1 cellular context compared by ENCODE assay signal in genomic region chr12:6957741-6958608, GRCh38.
A peak's percentile ranks its signal among the peaks of the same experiment; 100 is the strongest.
TF ChIP-seq lines count a peak whose summit lies in the region.

No MANE protein-coding gene starts in this region.

TF ChIP-seq in GM12878, 131 proteins besides CTCF, POLR2A, EP300 and RAD21 (continued from another document):
- no peak for TF ChIP-seq ELK1 (IDR thresholded peaks at IDR 0.05; ENCODE audit: low read depth, low read length)
- TF ChIP-seq FOS (IDR thresholded peaks at IDR 0.05; ENCODE audit: borderline replicate concordance, extremely low read depth, insufficient read length), result no peak
- no peak for TF ChIP-seq NBN (IDR thresholded peaks at IDR 0.05)
- no peak for TF ChIP-seq SMARCA5 (IDR thresholded peaks at IDR 0.05)
- TF ChIP-seq NFYA (IDR thresholded peaks at IDR 0.05; ENCODE audit: borderline replicate concordance, low read depth, low read length), result no peak
- TF ChIP-seq, protein P1, sequence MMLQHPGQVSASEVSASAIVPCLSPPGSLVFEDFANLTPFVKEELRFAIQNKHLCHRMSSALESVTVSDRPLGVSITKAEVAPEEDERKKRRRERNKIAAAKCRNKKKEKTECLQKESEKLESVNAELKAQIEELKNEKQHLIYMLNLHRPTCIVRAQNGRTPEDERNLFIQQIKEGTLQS (IDR thresholded peaks at IDR 0.05; ENCODE audit: borderline replicate concordance, extremely low read depth, low read depth, low read length), result no peak
- TF ChIP-seq ZBED1 (IDR thresholded peaks at IDR 0.05; ENCODE audit: borderline replicate concordance), result no peak
- TF ChIP-seq NRF1 (conservative IDR thresholded peaks at IDR 0.05; ENCODE audit: low read depth, low read length), result no peak
- TF ChIP-seq, protein P2, sequence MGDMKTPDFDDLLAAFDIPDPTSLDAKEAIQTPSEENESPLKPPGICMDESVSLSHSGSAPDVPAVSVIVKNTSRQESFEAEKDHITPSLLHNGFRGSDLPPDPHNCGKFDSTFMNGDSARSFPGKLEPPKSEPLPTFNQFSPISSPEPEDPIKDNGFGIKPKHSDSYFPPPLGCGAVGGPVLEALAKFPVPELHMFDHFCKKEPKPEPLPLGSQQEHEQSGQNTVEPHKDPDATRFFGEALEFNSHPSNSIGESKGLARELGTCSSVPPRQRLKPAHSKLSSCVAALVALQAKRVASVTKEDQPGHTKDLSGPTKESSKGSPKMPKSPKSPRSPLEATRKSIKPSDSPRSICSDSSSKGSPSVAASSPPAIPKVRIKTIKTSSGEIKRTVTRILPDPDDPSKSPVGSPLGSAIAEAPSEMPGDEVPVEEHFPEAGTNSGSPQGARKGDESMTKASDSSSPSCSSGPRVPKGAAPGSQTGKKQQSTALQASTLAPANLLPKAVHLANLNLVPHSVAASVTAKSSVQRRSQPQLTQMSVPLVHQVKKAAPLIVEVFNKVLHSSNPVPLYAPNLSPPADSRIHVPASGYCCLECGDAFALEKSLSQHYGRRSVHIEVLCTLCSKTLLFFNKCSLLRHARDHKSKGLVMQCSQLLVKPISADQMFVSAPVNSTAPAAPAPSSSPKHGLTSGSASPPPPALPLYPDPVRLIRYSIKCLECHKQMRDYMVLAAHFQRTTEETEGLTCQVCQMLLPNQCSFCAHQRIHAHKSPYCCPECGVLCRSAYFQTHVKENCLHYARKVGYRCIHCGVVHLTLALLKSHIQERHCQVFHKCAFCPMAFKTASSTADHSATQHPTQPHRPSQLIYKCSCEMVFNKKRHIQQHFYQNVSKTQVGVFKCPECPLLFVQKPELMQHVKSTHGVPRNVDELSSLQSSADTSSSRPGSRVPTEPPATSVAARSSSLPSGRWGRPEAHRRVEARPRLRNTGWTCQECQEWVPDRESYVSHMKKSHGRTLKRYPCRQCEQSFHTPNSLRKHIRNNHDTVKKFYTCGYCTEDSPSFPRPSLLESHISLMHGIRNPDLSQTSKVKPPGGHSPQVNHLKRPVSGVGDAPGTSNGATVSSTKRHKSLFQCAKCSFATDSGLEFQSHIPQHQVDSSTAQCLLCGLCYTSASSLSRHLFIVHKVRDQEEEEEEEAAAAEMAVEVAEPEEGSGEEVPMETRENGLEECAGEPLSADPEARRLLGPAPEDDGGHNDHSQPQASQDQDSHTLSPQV (IDR thresholded peaks at IDR 0.05), result no peak
- no peak for TF ChIP-seq ZZZ3 (IDR thresholded peaks at IDR 0.05; ENCODE audit: control insufficient read depth, insufficient read length, low read depth)
- 0 out of 2 replicates have a peak, but pooled peaks have one; percentile 28 for TF ChIP-seq GATAD2B (conservative IDR thresholded peaks at IDR 0.05; ENCODE audit: low read depth)
- no peak for TF ChIP-seq MTA3 (IDR thresholded peaks at IDR 0.05; ENCODE audit: borderline replicate concordance, low read length)
TF ChIP-seq in GM12878: peak in this region for 5.
